In genomic region chrX:115493015-115493414, GRCh38 we compare ENCODE assay signal across 16 cellular contexts.
DNase-seq lines count a peak whose midpoint lies in the region; FAIRE-seq and TF ChIP-seq lines count a peak whose summit lies in the region.
"Had no signal": no experiment of that assay in that cellular context is flagged by ENCODE, and none has a peak within 500 bp of the region (broad histone marks: within the 10 kb centered on the region; RNA-seq: fewer than 3 reads in every experiment).

No MANE protein-coding gene starts in this region.

- no peak overlapping the region for H2AFZ ChIP-seq in SK-N-SH (ENCODE audit: low read depth)
- H2AFZ ChIP-seq: GM23338 had no signal

- no peaks in the 10 kb centered on the region for H4K20me1 ChIP-seq in SK-N-SH (ENCODE audit: insufficient read depth)

- H3K9me3 Mint-ChIP-seq in nephron = no peaks in the 10 kb centered on the region
- H3K9me3 Mint-ChIP-seq in type B pancreatic cell = no peaks in the 10 kb centered on the region
- H3K9me3 Mint-ChIP-seq: GM23338, H9 had no signal

- no peaks in the 10 kb centered on the region for H3F3A ChIP-seq in SK-N-SH (replicated peaks; ENCODE audit: insufficient read depth)

- no peak overlapping the region for H3K9ac ChIP-seq in SK-N-SH

- DNase-seq in NCI-H748 treated with DMSO at 0.1 percent for 48 hours (lab: John Stamatoyannopoulos, UW) = peak; percentile 13
- DNase-seq in bronchial epithelial cell (ENCODE audit: low read depth) = no peak
- DNase-seq in type B pancreatic cell (ENCODE audit: extremely low spot score, unreplicated experiment) = no peak
- DNase-seq in cortex of kidney (lab: John Stamatoyannopoulos, UW) = no peak
- DNase-seq in hepatic stellate cell (ENCODE audit: low spot score) = no peak
- no peak for DNase-seq in SK-N-SH
- DNase-seq: BE2C; CD4-positive, alpha-beta memory T cell; DMS79; H9 had no signal

- FAIRE-seq in bronchial epithelial cell (lab: Jason Lieb, UNC) = peak; percentile 92
- FAIRE-seq: GM12878, HTR-8/SVneo had no signal

- TF ChIP-seq CTCF in bronchial epithelial cell (IDR thresholded peaks at IDR 0.05; ENCODE audit: insufficient read depth, low read length, severe bottlenecking) = no peak
- TF ChIP-seq CTCF in nephron (IDR thresholded peaks at IDR 0.05; ENCODE audit: unreplicated experiment in 3 of 3) = no peak
- TF ChIP-seq CTCF in type B pancreatic cell (conservative IDR thresholded peaks at IDR 0.05) = no peak
- no peak for TF ChIP-seq CTCF in SK-N-SH (IDR thresholded peaks at IDR 0.05)

- H3K4me1 Mint-ChIP-seq in nephron (peaks cover 44% of the 10 kb centered on the region), type B pancreatic cell (ENCODE audit: unreplicated experiment) (peaks cover 20% of the 10 kb centered on the region)
- H3K4me1 Mint-ChIP-seq: CD4-positive, alpha-beta memory T cell had no signal

- H3K36me3 ChIP-seq in bronchial epithelial cell (ENCODE audit: control insufficient read depth, insufficient read depth, low read length) (no peaks in the 10 kb centered on the region), SK-N-SH (replicated peaks in 1 of 2; ENCODE audit: control insufficient read depth in 1 of 2, insufficient read depth in 2 of 2, low read length in 1 of 2) (no peaks in the 10 kb centered on the region)
- H3K36me3 ChIP-seq: BE2C had no signal

- H3K27ac Mint-ChIP-seq in nephron (peak overlapping the region; percentile 43 to 92 (median 45)), type B pancreatic cell (peak overlapping the region; percentile 2)
- H3K27ac Mint-ChIP-seq: CD4-positive, alpha-beta memory T cell; GM23338; H9 had no signal

- no peak for TF ChIP-seq RAD21 in SK-N-SH (IDR thresholded peaks at IDR 0.05; ENCODE audit: low read length)

- no peaks in the 10 kb centered on the region for H3K9me3 ChIP-seq in SK-N-SH
- H3K9me3 ChIP-seq: A549, BE2C had no signal

- H3K4me3 Mint-ChIP-seq in nephron (peak overlapping the region in 2 of 3 experiments; percentile 13 to 63), type B pancreatic cell (peak overlapping the region; percentile 18)
- H3K4me3 Mint-ChIP-seq: CD4-positive, alpha-beta memory T cell; GM23338; H9 had no signal

- H3K27me3 ChIP-seq in bronchial epithelial cell (ENCODE audit: control insufficient read depth, insufficient read depth, low read length) (no peaks in the 10 kb centered on the region), SK-N-SH (ENCODE audit: insufficient read depth) (no peaks in the 10 kb centered on the region)
- H3K27me3 ChIP-seq: BE2C had no signal

- peaks cover 4% of the 10 kb centered on the region for H3K27me3 Mint-ChIP-seq in nephron (ENCODE audit: low read depth)
- H3K27me3 Mint-ChIP-seq in type B pancreatic cell = no peaks in the 10 kb centered on the region
- H3K27me3 Mint-ChIP-seq: CD4-positive, alpha-beta memory T cell had no signal

- no peak overlapping the region for H3K4me2 ChIP-seq in SK-N-SH
- H3K4me2 ChIP-seq: A549, GM23338 had no signal

- WGBS in SK-N-SH (ENCODE audit: low lambda C conversion rate) = 53% methylated on average over 1 of the region's 1 CpG

- no peaks in the 10 kb centered on the region for H3K9me2 ChIP-seq in SK-N-SH

- no peaks in the 10 kb centered on the region for H3K4me1 ChIP-seq in SK-N-SH (ENCODE audit: control insufficient read depth in 1 of 2, insufficient read depth in 2 of 2, low read depth in 1 of 2, low read length in 1 of 2)
- H3K4me1 ChIP-seq: A549, BE2C had no signal

- H3K4me3 ChIP-seq in bronchial epithelial cell (ENCODE audit: low read depth, low read length) (no peak overlapping the region), SK-N-SH (ENCODE audit: low read depth in 2 of 2, low read length in 1 of 2) (no peak overlapping the region)
- H3K4me3 ChIP-seq: A549, GM12878, GM23338 had no signal

- POLR2A ChIA-PET in SK-N-SH (lab: Yijun Ruan, JAX) = no interaction called here

- H3K79me2 ChIP-seq in SK-N-SH (ENCODE audit: insufficient read depth) = no peaks in the 10 kb centered on the region

- CTCF ChIA-PET in SK-N-SH (lab: Yijun Ruan, JAX) = no interaction called here

- TF ChIP-seq EP300 in SK-N-SH (IDR thresholded peaks at IDR 0.05; ENCODE audit: borderline replicate concordance in 1 of 2, low read depth in 1 of 2, low read length in 1 of 2) = no peak

- H3K27ac ChIP-seq in SK-N-SH (ENCODE audit: low read depth in 2 of 2, low read length in 1 of 2) = no peak overlapping the region
- H3K27ac ChIP-seq: A549, C4-2B had no signal

- H3K36me3 Mint-ChIP-seq in nephron (ENCODE audit: low read depth) = no peaks in the 10 kb centered on the region
- no peaks in the 10 kb centered on the region for H3K36me3 Mint-ChIP-seq in type B pancreatic cell
- H3K36me3 Mint-ChIP-seq: CD4-positive, alpha-beta memory T cell had no signal

TF ChIP-seq in SK-N-SH, 30 proteins besides CTCF, POLR2A, EP300 and RAD21:
- TF ChIP-seq MAX (IDR thresholded peaks at IDR 0.05; ENCODE audit: low read depth) (no peak), ELF1 (IDR thresholded peaks at IDR 0.05) (no peak), FOSL2 (IDR thresholded peaks at IDR 0.05; ENCODE audit: borderline replicate concordance, low read depth) (no peak), FOXM1 (IDR thresholded peaks at IDR 0.05; ENCODE audit: low read depth) (no peak), IRF3 (IDR thresholded peaks at IDR 0.05; ENCODE audit: low read depth, low read length) (no peak), SIN3A (IDR thresholded peaks at IDR 0.05; ENCODE audit: borderline replicate concordance, low read depth, low read length) (no peak)
